1 cellular context compared by ENCODE assay signal in genomic region chr5:143170977-143171376, GRCh38.
TF ChIP-seq lines count a peak whose summit lies in the region.

No MANE protein-coding gene starts in this region.

TF ChIP-seq in IMR-90, 13 proteins besides CTCF, POLR2A, EP300 and RAD21 (continued from another document):
- TF ChIP-seq RFX5 (IDR thresholded peaks at IDR 0.05; ENCODE audit: low read depth, low read length), result no peak
- TF ChIP-seq CEBPB (IDR thresholded peaks at IDR 0.05; ENCODE audit: low read depth, low read length), result no peak
